ENCODE assay signal across 18 cellular contexts in the genomic region with DNA sequence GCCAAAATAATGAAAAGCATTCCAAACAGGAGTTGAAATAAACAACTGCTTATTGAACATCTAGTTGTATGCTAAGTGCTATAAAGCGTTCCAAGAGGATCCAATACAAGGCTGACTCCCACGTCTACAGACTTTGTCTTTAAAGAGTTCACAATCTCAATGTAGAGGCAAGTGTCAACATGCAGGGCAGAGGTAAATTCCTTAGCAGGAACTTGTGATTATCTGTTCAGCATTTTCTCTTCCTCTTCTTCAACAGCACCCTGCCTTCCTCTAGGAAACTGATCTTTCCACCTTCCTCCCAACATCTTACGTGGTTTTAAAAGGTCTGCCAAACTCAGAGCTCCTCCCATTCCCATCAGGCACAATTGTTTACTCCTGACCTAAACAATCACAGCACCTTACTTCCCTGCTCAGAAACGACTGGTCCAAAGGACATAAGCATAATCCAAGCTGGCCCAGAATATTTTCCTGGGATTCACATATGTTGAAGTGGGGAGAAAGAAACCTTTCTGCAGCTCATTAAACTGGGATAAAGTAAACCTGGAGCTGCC.
DNase-seq lines count a peak whose midpoint lies in the region; ATAC-seq, FAIRE-seq and TF ChIP-seq lines count a peak whose summit lies in the region.
"Had no signal": no experiment of that assay in that cellular context is flagged by ENCODE, and none has a peak within 500 bp of the region (broad histone marks: within the 10 kb centered on the region; RNA-seq: fewer than 3 reads in every experiment).

No MANE protein-coding gene starts in this region.

- H3K4me3 ChIP-seq in LNCaP clone FGC (ENCODE audit: low read depth, low read length) = no peak overlapping the region
- H3K4me3 ChIP-seq: GM23248 had no signal

- no peak for DNase-seq in GM12891 (ENCODE audit: insufficient read length, low spot score)
- peak; percentile 17 for DNase-seq in LNCaP clone FGC (ENCODE audit: low read depth)
- no peak for DNase-seq in endothelial cell (ENCODE audit: low spot score)
- peak; percentile 14 for DNase-seq in mucosa of gallbladder (ENCODE audit: low spot score)
- DNase-seq in amygdala (lab: John Stamatoyannopoulos, UW) = no peak
- DNase-seq in occipital lobe (lab: John Stamatoyannopoulos, UW) = no peak
- DNase-seq: activated CD4-positive, alpha-beta T cell treated with anti-CD3 and anti-CD28 coated beads, Interleukin-2, amount 50 U/mL, for 48 hours; activated T-cell treated with anti-CD3 and anti-CD28 coated beads, Interleukin-2, amount 50 U/mL, for 4 hours; GM23248; kidney; NCI-H1417 treated with DMSO at 0.1 percent for 48 hours; NCI-H2171 treated with DMSO at 0.1 percent for 48 hours; NCI-H774 had no signal

- peak overlapping the region; percentile 91 for H3K27ac Mint-ChIP-seq in endothelial cell (ENCODE audit: unreplicated experiment)

- TF ChIP-seq POLR2A in GM12891 (IDR thresholded peaks at IDR 0.05; ENCODE audit: low read depth, low read length) = no peak

- peaks cover 10% of the 10 kb centered on the region for H3K36me3 Mint-ChIP-seq in endothelial cell (ENCODE audit: low read depth, unreplicated experiment)

- ATAC-seq in HG03354 (IDR thresholded peaks at IDR 0.05; ENCODE audit: poor library complexity, severe bottlenecking, unreplicated experiment) (no peak), HG03439 (IDR thresholded peaks at IDR 0.05; ENCODE audit: unreplicated experiment) (no peak)
- ATAC-seq: activated T-cell treated with anti-CD3 and anti-CD28 coated beads, Interleukin-2, amount 50 U/mL, for 4 hours; Panc1 had no signal

- H3K4me1 Mint-ChIP-seq in endothelial cell (ENCODE audit: unreplicated experiment) = peaks cover 30% of the 10 kb centered on the region
- H3K4me1 Mint-ChIP-seq: brain had no signal

- H3K4me3 Mint-ChIP-seq in endothelial cell (ENCODE audit: unreplicated experiment) = peak overlapping the region; percentile 35
- H3K4me3 Mint-ChIP-seq: activated naive CD8-positive, alpha-beta T cell; activated T-cell treated with anti-CD3 and anti-CD28 coated beads, Interleukin-2, amount 50 U/mL, for 4 hours; brain had no signal

- TF ChIP-seq CTCF in LNCaP clone FGC (IDR thresholded peaks at IDR 0.05; ENCODE audit: control insufficient read depth, extremely low read depth, insufficient read depth) (no peak), endothelial cell (IDR thresholded peaks at IDR 0.05; ENCODE audit: unreplicated experiment) (no peak)

- no peaks in the 10 kb centered on the region for H3K9me3 Mint-ChIP-seq in endothelial cell (ENCODE audit: unreplicated experiment)
- H3K9me3 Mint-ChIP-seq: activated T-cell treated with anti-CD3 and anti-CD28 coated beads, Interleukin-2, amount 50 U/mL, for 4 hours; brain had no signal

- H3K27me3 Mint-ChIP-seq in endothelial cell (ENCODE audit: unreplicated experiment) = no peaks in the 10 kb centered on the region
- H3K27me3 Mint-ChIP-seq: activated naive CD8-positive, alpha-beta T cell; brain had no signal

- peak; percentile 56 for FAIRE-seq in GM12891 (lab: Jason Lieb, UNC)

TF ChIP-seq in GM12891, 5 proteins besides CTCF, POLR2A, EP300 and RAD21:
- no peak for TF ChIP-seq SPI1 (IDR thresholded peaks at IDR 0.05; ENCODE audit: low read depth, low read length)

Comparison
In these comparisons a context has a peak if more than half of its experiments do, and no peak if none do; other contexts are left out.
1. DNase-seq: peak in LNCaP clone FGC (single experiment) and mucosa of gallbladder (single experiment); none in GM12891 (single experiment), endothelial cell (single experiment), amygdala (0 of 56) and occipital lobe (single experiment).